31 cellular contexts compared by ENCODE assay signal in the genomic region with DNA sequence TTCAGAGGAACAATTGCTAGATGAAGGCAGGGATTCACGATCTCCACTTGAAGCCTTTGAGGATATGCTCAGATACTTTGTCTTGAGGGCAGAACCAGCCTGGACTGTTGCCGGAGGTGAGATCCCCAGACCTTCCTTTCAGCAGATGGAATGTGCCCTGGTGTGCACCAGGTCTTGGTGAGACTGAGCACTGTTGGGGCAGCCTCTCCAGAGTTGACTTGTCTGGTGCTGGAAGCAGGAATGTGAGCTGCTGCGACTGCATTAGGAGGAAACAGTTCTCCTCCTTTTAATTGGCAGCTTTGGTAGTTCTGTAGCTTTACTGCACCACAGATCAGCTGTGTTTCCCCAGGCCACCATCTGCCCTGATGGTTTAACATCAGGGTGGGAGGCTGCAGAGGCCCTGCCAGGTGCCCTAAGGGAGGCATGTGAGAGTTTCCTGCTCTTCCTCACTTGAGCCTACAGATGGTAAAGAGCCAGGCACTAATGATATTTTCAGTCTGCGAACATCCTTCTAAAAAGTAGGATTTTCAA. TPM values are rescaled to one million over a fixed set of nuclear protein-coding genes. Genes with fewer than 3 reads are reported as not detected.
DNase-seq lines count a peak whose midpoint lies in the region; ATAC-seq and TF ChIP-seq lines count a peak whose summit lies in the region.
"Had no signal": no experiment of that assay in that cellular context is flagged by ENCODE, and none has a peak within 500 bp of the region (broad histone marks: within the 10 kb centered on the region; RNA-seq: fewer than 3 reads in every experiment).

No MANE protein-coding gene starts in this region.

- H3K4me3 ChIP-seq in AG09309 (ENCODE audit: control insufficient read depth, low read depth, low read length) (no peak overlapping the region), Loucy (ENCODE audit: low read length, poor library complexity, severe bottlenecking) (no peak overlapping the region), mesodermal cell (ENCODE audit: extremely low read depth, insufficient read depth, low read length, poor library complexity, severe bottlenecking) (no peak overlapping the region)
- H3K4me3 ChIP-seq: colonic mucosa, esophagus squamous epithelium, gastrocnemius medialis, GM12878, hepatocyte, left lung, right lobe of liver, thoracic aorta had no signal

- no peak overlapping the region for H3K27ac Mint-ChIP-seq in effector memory CD8-positive, alpha-beta T cell
- H3K27ac Mint-ChIP-seq: activated CD4-positive, alpha-beta T cell treated with anti-CD3 and anti-CD28 coated beads for 36 hours; activated T-cell treated with anti-CD3 and anti-CD28 coated beads, Interleukin-2, amount 50 U/mL, for 24 hours; endodermal cell; immature natural killer cell; T-helper 17 cell had no signal

- H3K27ac ChIP-seq in mesodermal cell (ENCODE audit: low read depth, low read length, severe bottlenecking) = peak overlapping the region; percentile 18
- H3K27ac ChIP-seq: colonic mucosa, esophagus squamous epithelium, gastrocnemius medialis, hepatocyte, left lung, right lobe of liver had no signal

- H3K4me1 ChIP-seq in Loucy (ENCODE audit: insufficient read depth, low read length, poor library complexity, severe bottlenecking) (peaks cover 63% of the 10 kb centered on the region), mesodermal cell (ENCODE audit: control insufficient read depth, insufficient read depth, low read length, poor library complexity, severe bottlenecking) (peaks cover 65% of the 10 kb centered on the region)

- H3K27me3 Mint-ChIP-seq in effector memory CD8-positive, alpha-beta T cell = peaks cover 4 to 22% of the 10 kb centered on the region in 2 donors
- H3K27me3 Mint-ChIP-seq: activated CD4-positive, alpha-beta T cell treated with anti-CD3 and anti-CD28 coated beads for 36 hours; activated T-cell treated with anti-CD3 and anti-CD28 coated beads, Interleukin-2, amount 50 U/mL, for 24 hours; brain had no signal

- no peak for ATAC-seq in GM19395 (IDR thresholded peaks at IDR 0.05; ENCODE audit: unreplicated experiment)
- no peak for ATAC-seq in effector memory CD8-positive, alpha-beta T cell (replicated peaks)
- ATAC-seq: activated CD4-positive, alpha-beta T cell treated with anti-CD3 and anti-CD28 coated beads for 36 hours; gastrocnemius medialis; GM12878; HepG2; left lung; right lobe of liver; T-helper 17 cell had no signal

- peak overlapping the region; percentile 50 for H3K9ac ChIP-seq in Loucy (ENCODE audit: low read depth, low read length, poor library complexity, severe bottlenecking)

- H3K4me1 Mint-ChIP-seq in effector memory CD8-positive, alpha-beta T cell (ENCODE audit: low read depth in 2 of 2) = no peaks in the 10 kb centered on the region
- H3K4me1 Mint-ChIP-seq: activated CD4-positive, alpha-beta T cell treated with anti-CD3 and anti-CD28 coated beads for 36 hours; immature natural killer cell had no signal

- H3K4me2 ChIP-seq in Loucy (ENCODE audit: low read depth, low read length, poor library complexity, severe bottlenecking) = peak overlapping the region; percentile 48
- H3K4me2 ChIP-seq: hepatocyte had no signal

- H4K20me1 ChIP-seq in Loucy (ENCODE audit: insufficient read depth, low read length, poor library complexity, severe bottlenecking) = no peaks in the 10 kb centered on the region

- WGBS in mesodermal cell (ENCODE audit: insufficient coverage in 2 of 2), 2 experiments = 90 to 94% methylated on average over 2 to 3 of the region's 4 CpGs

- no peaks in the 10 kb centered on the region for H3K27me3 ChIP-seq in Loucy (ENCODE audit: insufficient read depth, low read length, poor library complexity, severe bottlenecking)
- H3K27me3 ChIP-seq: colonic mucosa, esophagus squamous epithelium, gastrocnemius medialis, hepatocyte, left lung, right lobe of liver had no signal

- no peaks in the 10 kb centered on the region for H3F3A ChIP-seq in Loucy (ENCODE audit: low read depth)

- H3K79me2 ChIP-seq in Loucy (ENCODE audit: insufficient read depth, low read length) = no peaks in the 10 kb centered on the region

- no peaks in the 10 kb centered on the region for H3K9me2 ChIP-seq in Loucy (replicated peaks; ENCODE audit: low read depth, low read length)

- in situ Hi-C loops in T47D (cut with HindIII; ENCODE audit: low pct_unique_long_range_greater_than_20kb, low sequenced_read_pairs) = no loop called here

- 0 out of 2 replicates have a peak overlapping the region, but pooled peaks have one; percentile 52 for H2AFZ ChIP-seq in Loucy (ENCODE audit: low read length)
- H2AFZ ChIP-seq: hepatocyte had no signal

- no peak for DNase-seq in AG09309 (ENCODE audit: low read depth)
- peak; percentile 31 to 47 for DNase-seq in T47D (ENCODE audit: low read depth in 1 of 2, low spot score in 1 of 2)
- DNase-seq in cerebellum (ENCODE audit: low spot score) = no peak
- no peak for DNase-seq in effector memory CD8-positive, alpha-beta T cell
- DNase-seq in iPS-NIHi7 (ENCODE audit: extremely low spot score) = no peak
- DNase-seq: activated CD4-positive, alpha-beta T cell treated with anti-CD3 and anti-CD28 coated beads for 36 hours; activated gamma-delta T cell treated with Interleukin-2 at 50 U/mL for 16 hours; activated T-cell treated with anti-CD3 and anti-CD28 coated beads, Interleukin-2, amount 50 U/mL, for 24 hours; colonic mucosa; DMS79; endodermal cell; esophagus squamous epithelium; gastrocnemius medialis; H7; immature natural killer cell; left lung; NCI-H1105 treated with DMSO at 0.1 percent for 48 hours; NCI-H526; right lobe of liver; stimulated activated CD4-positive, alpha-beta T cell treated with anti-CD3 and anti-CD28 coated beads, Interleukin-4, amount 100 ng/mL, for 4 hours; stimulated activated naive CD4-positive, alpha-beta T cell; T-helper 17 cell had no signal

- no peaks in the 10 kb centered on the region for H3K36me3 ChIP-seq in Loucy (ENCODE audit: insufficient read depth, low read length)
- peaks cover 19% of the 10 kb centered on the region for H3K36me3 ChIP-seq in mesodermal cell (ENCODE audit: control insufficient read depth, insufficient read depth, low read length)
- H3K36me3 ChIP-seq: colonic mucosa, esophagus squamous epithelium, gastrocnemius medialis, left lung, right lobe of liver, thoracic aorta had no signal

- no peaks in the 10 kb centered on the region for H3K36me3 Mint-ChIP-seq in effector memory CD8-positive, alpha-beta T cell (ENCODE audit: insufficient read depth)

- no peak overlapping the region for H3K4me3 Mint-ChIP-seq in effector memory CD8-positive, alpha-beta T cell
- H3K4me3 Mint-ChIP-seq: activated CD4-positive, alpha-beta T cell treated with anti-CD3 and anti-CD28 coated beads for 36 hours; activated T-cell treated with anti-CD3 and anti-CD28 coated beads, Interleukin-2, amount 50 U/mL, for 24 hours; brain; endodermal cell; immature natural killer cell; neural crest cell; T-helper 17 cell had no signal

- H3K9me3 Mint-ChIP-seq in effector memory CD8-positive, alpha-beta T cell = no peaks in the 10 kb centered on the region
- H3K9me3 Mint-ChIP-seq: activated T-cell treated with anti-CD3 and anti-CD28 coated beads, Interleukin-2, amount 50 U/mL, for 24 hours; endodermal cell; immature natural killer cell; neural crest cell had no signal

- no peaks in the 10 kb centered on the region for H3K9me3 ChIP-seq in Loucy (ENCODE audit: insufficient read depth, low read depth, low read length)
- no peaks in the 10 kb centered on the region for H3K9me3 ChIP-seq in mesodermal cell (ENCODE audit: control insufficient read depth, low read length)
- H3K9me3 ChIP-seq: colonic mucosa, esophagus squamous epithelium, gastrocnemius medialis, left lung, right lobe of liver, thoracic aorta had no signal

- peak; percentile 3 for TF ChIP-seq CTCF in AG09309 (IDR thresholded peaks at IDR 0.05; ENCODE audit: control insufficient read depth, insufficient read depth, low read depth, low read length, missing control alignments)
- no peak for TF ChIP-seq CTCF in Loucy (conservative IDR thresholded peaks at IDR 0.05; ENCODE audit: low read length)

RNA-seq across cellular contexts. Expression of a gene that starts 58.5 kb away (rescaled TPM):
- 48.7 TPM for polyA plus RNA-seq in mesodermal cell (2013, experiment 1 of 2)
- polyA plus RNA-seq in mesodermal cell (2013, experiment 2 of 2) = 42.6 TPM
- 18.5 TPM for total RNA-seq in cerebellum

Comparison
In these comparisons a context has a peak if more than half of its experiments do, and no peak if none do; other contexts are left out.
1. DNase-seq: peak in T47D (2 of 2); none in AG09309 (single experiment), cerebellum (single experiment), effector memory CD8-positive, alpha-beta T cell (0 of 3) and iPS-NIHi7 (single experiment).